ENCODE assay signal across 10 cellular contexts in genomic region chr15:55250392-55250791, GRCh38. TPM values are rescaled to one million over a fixed set of nuclear protein-coding genes. Genes with fewer than 3 reads are reported as not detected.
A peak's percentile ranks its signal among the peaks of the same experiment; 100 is the strongest.
DNase-seq lines count a peak whose midpoint lies in the region; ATAC-seq and TF ChIP-seq lines count a peak whose summit lies in the region.
"Had no signal": no experiment of that assay in that cellular context is flagged by ENCODE, and none has a peak within 500 bp of the region (broad histone marks: within the 10 kb centered on the region; RNA-seq: fewer than 3 reads in every experiment).

No MANE protein-coding gene starts in this region.

- H3K27ac ChIP-seq in RWPE2 (ENCODE audit: poor library complexity, severe bottlenecking) (no peak overlapping the region), spleen (peak overlapping the region in 7 of 8 donors; percentile 49 to 87 (median 81))

- DNase-seq in activated CD4-positive, alpha-beta T cell treated with anti-CD3 and anti-CD28 coated beads, Interleukin-2, amount 10 ng/mL, durations not matched to agents 24 days and 14 days, result no peak
- DNase-seq in activated CD4-positive, alpha-beta T cell treated with anti-CD3 and anti-CD28 coated beads, Interleukin-2, amount 50 U/mL, for 4 hours, result no peak
- DNase-seq in RWPE2 (ENCODE audit: low spot score) (no peak), fibroblast of the aortic adventitia (ENCODE audit: low read depth) (peak; percentile 88), spleen (no peak), H7 (no peak), NCI-H446 (lab: John Stamatoyannopoulos, UW) (no peak), NCI-H1105 treated with DMSO at 0.1 percent for 48 hours (lab: John Stamatoyannopoulos, UW) (no peak)
- DNase-seq: stimulated activated CD4-positive, alpha-beta T cell treated with anti-CD3 and anti-CD28 coated beads, Interleukin-4, amount 100 ng/mL, for 4 hours had no signal

- TF ChIP-seq CTCF in RWPE2 (IDR thresholded peaks at IDR 0.05; ENCODE audit: poor library complexity, severe bottlenecking), result no peak
- no peak for TF ChIP-seq CTCF in fibroblast of the aortic adventitia (IDR thresholded peaks at IDR 0.05; ENCODE audit: insufficient read depth, low read length)
- TF ChIP-seq CTCF in spleen (IDR thresholded peaks at IDR 0.05 in 8 of 11, conservative IDR thresholded peaks at IDR 0.05 in 3 of 11), result no peak

- H3K36me3 ChIP-seq in RWPE2 (ENCODE audit: low read depth) (peaks cover 8% of the 10 kb centered on the region; the same call in 1 of the 2 replicates), spleen (peaks cover 0 to 14% (median 2%) of the 10 kb centered on the region in 6 donors), H7 (replicated peaks; ENCODE audit: control insufficient read depth, insufficient read depth, low read length) (no peaks in the 10 kb centered on the region)

- H3K36me3 Mint-ChIP-seq in activated CD4-positive, alpha-beta T cell treated with anti-CD3 and anti-CD28 coated beads, Interleukin-2, amount 10 ng/mL, durations not matched to agents 24 days and 14 days (ENCODE audit: low read depth), result peaks cover 38% of the 10 kb centered on the region

- H3K27ac Mint-ChIP-seq in activated CD4-positive, alpha-beta T cell treated with anti-CD3 and anti-CD28 coated beads, Interleukin-2, amount 10 ng/mL, durations not matched to agents 24 days and 14 days, result peak overlapping the region; percentile 72
- H3K27ac Mint-ChIP-seq: B cell had no signal

- H3K4me1 ChIP-seq in RWPE2 (ENCODE audit: insufficient read depth, poor library complexity, severe bottlenecking), result peaks cover 23% of the 10 kb centered on the region
- H3K4me1 ChIP-seq in spleen, result peaks cover 7 to 98% (median 58%) of the 10 kb centered on the region in 6 donors

- H3K27me3 Mint-ChIP-seq in activated CD4-positive, alpha-beta T cell treated with anti-CD3 and anti-CD28 coated beads, Interleukin-2, amount 10 ng/mL, durations not matched to agents 24 days and 14 days, result no peaks in the 10 kb centered on the region
- H3K27me3 Mint-ChIP-seq: B cell had no signal

- WGBS in spleen, 5 donors, result 35 to 51% (median 41%) methylated on average over 2 of the region's 2 CpGs

- H3K27me3 ChIP-seq in RWPE2 (ENCODE audit: insufficient read depth, poor library complexity, severe bottlenecking), result no peaks in the 10 kb centered on the region
- H3K27me3 ChIP-seq in spleen (replicated peaks in 1 of 7), result no peaks in the 10 kb centered on the region
- H3K27me3 ChIP-seq in H7 (ENCODE audit: control insufficient read depth, insufficient read depth, low read length), result no peaks in the 10 kb centered on the region

- peak overlapping the region; percentile 26 for H3K4me3 Mint-ChIP-seq in activated CD4-positive, alpha-beta T cell treated with anti-CD3 and anti-CD28 coated beads, Interleukin-2, amount 10 ng/mL, durations not matched to agents 24 days and 14 days
- H3K4me3 Mint-ChIP-seq: B cell had no signal

- no peaks in the 10 kb centered on the region for H3K9me3 Mint-ChIP-seq in activated CD4-positive, alpha-beta T cell treated with anti-CD3 and anti-CD28 coated beads, Interleukin-2, amount 10 ng/mL, durations not matched to agents 24 days and 14 days

- no peak for TF ChIP-seq POLR2A in spleen (IDR thresholded peaks at IDR 0.05)

- ATAC-seq in RWPE2 (ENCODE audit: low read depth), result peak; percentile 65

- peaks cover 52% of the 10 kb centered on the region for H3K4me1 Mint-ChIP-seq in activated CD4-positive, alpha-beta T cell treated with anti-CD3 and anti-CD28 coated beads, Interleukin-2, amount 10 ng/mL, durations not matched to agents 24 days and 14 days

- H3K4me3 ChIP-seq in RWPE2 (ENCODE audit: severe bottlenecking), result no peak overlapping the region
- no peak overlapping the region for H3K4me3 ChIP-seq in fibroblast of the aortic adventitia (ENCODE audit: low read depth, low read length)
- H3K4me3 ChIP-seq in spleen, result peak overlapping the region in 1 of 8 donors; percentile 33
- H3K4me3 ChIP-seq in H7 (ENCODE audit: insufficient read depth, low read depth, low read length), result no peak overlapping the region

- no peaks in the 10 kb centered on the region for H3K9me3 ChIP-seq in RWPE2 (ENCODE audit: severe bottlenecking)
- H3K9me3 ChIP-seq in spleen, result no peaks in the 10 kb centered on the region

- intact Hi-C loops in activated CD4-positive, alpha-beta T cell treated with anti-CD3 and anti-CD28 coated beads, Interleukin-2, amount 10 ng/mL, durations not matched to agents 24 days and 14 days (cut with micrococcal nuclease), result no loop called here
- intact Hi-C loops in spleen (cut with DNase I; ENCODE audit: low total_unique reads), result no loop called here

RNA-seq across cellular contexts. Expression of gene RAB27A, which starts 39.2 kb away (rescaled TPM):
- total RNA-seq in activated CD4-positive, alpha-beta T cell treated with anti-CD3 and anti-CD28 coated beads, Interleukin-2, amount 10 ng/mL, durations not matched to agents 24 days and 14 days, result 98.8 and 100 TPM in 2 replicates
- total RNA-seq in fibroblast of the aortic adventitia (ENCODE audit: low replicate concordance), result 9.9 and 27.7 TPM in 2 replicates
- total RNA-seq in spleen, result 10 to 100 TPM; 21.4 to 72.0 (median 44.5) TPM
- 10 to 100 TPM in 2 of 3 donors, 1 to 10 TPM in 1; 9.4 to 15.1 (median 11.4) TPM for polyA plus RNA-seq in spleen
- total RNA-seq in H7 (2014; rRNA removed; shearing (Covaris generic)), result 0.90 and 1.5 TPM in 2 replicates

RNA-seq across cellular contexts. Expression of gene RSL24D1, which starts 53.7 kb away (rescaled TPM):
- 121 TPM in 2 replicates for total RNA-seq in activated CD4-positive, alpha-beta T cell treated with anti-CD3 and anti-CD28 coated beads, Interleukin-2, amount 10 ng/mL, durations not matched to agents 24 days and 14 days
- 131 and 149 TPM in 2 replicates for total RNA-seq in fibroblast of the aortic adventitia (ENCODE audit: low replicate concordance)
- total RNA-seq in spleen, result 10 to 100 TPM; 43.7 to 58.9 (median 54.5) TPM
- polyA plus RNA-seq in spleen, result 100 to 1,000 TPM in 1 of 3 donors, 10 to 100 TPM in 2; 72.8 to 103 (median 78.8) TPM
- total RNA-seq in H7 (2014; rRNA removed; shearing (Covaris generic)), result 106 and 117 TPM in 2 replicates
